ENCODE assay signal across 9 cellular contexts in genomic region chr7:91557789-91558396, GRCh38.
DNase-seq lines count a peak whose midpoint lies in the region; ATAC-seq lines count a peak whose summit lies in the region.
"Had no signal": no experiment of that assay in that cellular context is flagged by ENCODE, and none has a peak within 500 bp of the region (broad histone marks: within the 10 kb centered on the region; RNA-seq: fewer than 3 reads in every experiment).

No MANE protein-coding gene starts in this region.

- H3K4me3 Mint-ChIP-seq in T-helper 1 cell treated with Interleukin-12 subunit alpha and Interleukin-12 subunit beta and Interleukin-4 antibody, amounts not matched to agents 30 μg/mL and 1 μg/mL, for 36 hours = no peak overlapping the region
- H3K4me3 Mint-ChIP-seq in activated naive CD8-positive, alpha-beta T cell treated with anti-CD3 and anti-CD28 coated beads for 36 hours = no peak overlapping the region
- no peak overlapping the region for H3K4me3 Mint-ChIP-seq in T-helper 17 cell

- H3K27me3 Mint-ChIP-seq in T-helper 1 cell treated with Interleukin-12 subunit alpha and Interleukin-12 subunit beta and Interleukin-4 antibody, amounts not matched to agents 30 μg/mL and 1 μg/mL, for 36 hours (ENCODE audit: low read depth) = no peaks in the 10 kb centered on the region
- H3K27me3 Mint-ChIP-seq in activated naive CD8-positive, alpha-beta T cell treated with anti-CD3 and anti-CD28 coated beads for 36 hours = peaks cover 2% of the 10 kb centered on the region
- no peaks in the 10 kb centered on the region for H3K27me3 Mint-ChIP-seq in T-helper 17 cell

- DNase-seq in pulmonary artery endothelial cell (ENCODE audit: low read depth, low spot score) (peak; percentile 29), NCI-H146 treated with DMSO at 0.1 percent for 48 hours (lab: John Stamatoyannopoulos, UW; ENCODE audit: unreplicated experiment) (no peak), T-helper 17 cell (no peak)
- DNase-seq in activated naive CD8-positive, alpha-beta T cell treated with anti-CD3 and anti-CD28 coated beads for 36 hours = no peak
- DNase-seq in activated CD4-positive, alpha-beta T cell treated with anti-CD3 and anti-CD28 coated beads for 48 hours = no peak
- DNase-seq: NCI-H2171 had no signal

- no peaks in the 10 kb centered on the region for H3K36me3 Mint-ChIP-seq in T-helper 1 cell treated with Interleukin-12 subunit alpha and Interleukin-12 subunit beta and Interleukin-4 antibody, amounts not matched to agents 30 μg/mL and 1 μg/mL, for 36 hours (ENCODE audit: low read depth)
- no peaks in the 10 kb centered on the region for H3K36me3 Mint-ChIP-seq in activated naive CD8-positive, alpha-beta T cell treated with anti-CD3 and anti-CD28 coated beads for 36 hours
- H3K36me3 Mint-ChIP-seq in T-helper 17 cell (ENCODE audit: low read depth) = no peaks in the 10 kb centered on the region

- peak overlapping the region; percentile 16 for H3K27ac Mint-ChIP-seq in T-helper 1 cell treated with Interleukin-12 subunit alpha and Interleukin-12 subunit beta and Interleukin-4 antibody, amounts not matched to agents 30 μg/mL and 1 μg/mL, for 36 hours
- H3K27ac Mint-ChIP-seq in activated naive CD8-positive, alpha-beta T cell treated with anti-CD3 and anti-CD28 coated beads for 36 hours = no peak overlapping the region
- no peak overlapping the region for H3K27ac Mint-ChIP-seq in T-helper 17 cell

- peaks cover 7% of the 10 kb centered on the region for H3K4me1 Mint-ChIP-seq in T-helper 1 cell treated with Interleukin-12 subunit alpha and Interleukin-12 subunit beta and Interleukin-4 antibody, amounts not matched to agents 30 μg/mL and 1 μg/mL, for 36 hours (ENCODE audit: low read depth)
- no peaks in the 10 kb centered on the region for H3K4me1 Mint-ChIP-seq in activated naive CD8-positive, alpha-beta T cell treated with anti-CD3 and anti-CD28 coated beads for 36 hours
- H3K4me1 Mint-ChIP-seq in T-helper 17 cell = no peaks in the 10 kb centered on the region

- no peaks in the 10 kb centered on the region for H3K9me3 ChIP-seq in T-helper 17 cell (ENCODE audit: control insufficient read depth, low read length, poor library complexity, severe bottlenecking)

- ATAC-seq in GM19023 (IDR thresholded peaks at IDR 0.05; ENCODE audit: unreplicated experiment) = peak; percentile 87
- ATAC-seq in HG02938 (IDR thresholded peaks at IDR 0.05; ENCODE audit: unreplicated experiment) = peak; percentile 85
- no peak for ATAC-seq in T-helper 17 cell

- H3K9me3 Mint-ChIP-seq in T-helper 1 cell treated with Interleukin-12 subunit alpha and Interleukin-12 subunit beta and Interleukin-4 antibody, amounts not matched to agents 30 μg/mL and 1 μg/mL, for 36 hours = no peaks in the 10 kb centered on the region
- H3K9me3 Mint-ChIP-seq in activated naive CD8-positive, alpha-beta T cell treated with anti-CD3 and anti-CD28 coated beads for 36 hours = peaks cover 3% of the 10 kb centered on the region
